In the genomic region with DNA sequence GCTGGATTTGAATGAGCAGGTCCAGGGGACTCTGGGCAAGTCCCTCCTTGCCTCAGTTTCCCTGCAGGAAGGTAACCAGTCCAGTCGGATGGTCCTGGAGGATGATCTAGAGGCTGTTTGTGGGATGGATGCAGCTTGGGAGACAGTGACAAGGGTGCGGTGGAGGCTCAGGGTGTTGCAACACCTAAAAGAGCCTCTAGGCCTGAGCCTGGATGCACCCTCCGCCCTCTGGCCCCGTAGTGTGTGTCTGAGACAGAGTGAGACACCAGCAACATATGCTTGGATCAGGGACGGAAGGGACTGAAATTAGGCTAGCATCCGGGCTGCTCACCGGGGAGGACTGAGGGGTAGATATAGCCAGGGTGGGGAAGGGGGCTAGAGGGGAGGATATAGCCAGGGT, we compare ENCODE assay signal across 8 cellular contexts. TPM values are rescaled to one million over a fixed set of nuclear protein-coding genes. Genes with fewer than 3 reads are reported as not detected.
DNase-seq lines count a peak whose midpoint lies in the region; ATAC-seq, FAIRE-seq and TF ChIP-seq lines count a peak whose summit lies in the region.

No MANE protein-coding gene starts in this region.

- H3K4me1 Mint-ChIP-seq in activated naive CD8-positive, alpha-beta T cell (ENCODE audit: low read depth): peaks cover 24% of the 10 kb centered on the region

- H3K36me3 Mint-ChIP-seq in activated naive CD8-positive, alpha-beta T cell: no peaks in the 10 kb centered on the region

- ATAC-seq in GM19328 (IDR thresholded peaks at IDR 0.05; ENCODE audit: unreplicated experiment): no peak

- H3K27ac ChIP-seq in kidney (ENCODE audit: low read depth in 2 of 2, low read length in 2 of 2) (no peak overlapping the region), subcutaneous abdominal adipose tissue (ENCODE audit: low read depth, low read length) (peak overlapping the region; percentile 62)

- H3K27me3 ChIP-seq in subcutaneous abdominal adipose tissue (ENCODE audit: control insufficient read depth in 5 of 5, insufficient read depth in 4 of 5, low read length in 5 of 5): no peaks in the 10 kb centered on the region

- no peak for TF ChIP-seq CTCF in kidney (IDR thresholded peaks at IDR 0.05; ENCODE audit: borderline replicate concordance, extremely low read depth, insufficient read depth)

- H3K9me3 ChIP-seq in kidney (ENCODE audit: control insufficient read depth in 1 of 2, low read length in 2 of 2) (no peaks in the 10 kb centered on the region), subcutaneous abdominal adipose tissue (ENCODE audit: control insufficient read depth in 5 of 5, low read length in 5 of 5) (no peaks in the 10 kb centered on the region)

- DNase-seq in AML-193 (lab: John Stamatoyannopoulos, UW) (peak; percentile 70 to 71), LHCN-M2 (ENCODE audit: low read depth) (peak; percentile 59), kidney (peak; percentile 69), NCI-H748 (lab: John Stamatoyannopoulos, UW; ENCODE audit: unreplicated experiment) (no peak), NCI-H1417 (lab: John Stamatoyannopoulos, UW) (no peak)

- H3K4me3 Mint-ChIP-seq in activated naive CD8-positive, alpha-beta T cell: peak overlapping the region; percentile 74

- H3K36me3 ChIP-seq in kidney (ENCODE audit: control insufficient read depth in 1 of 2, insufficient read depth in 2 of 2, low read length in 2 of 2) (peaks cover 0 to 5% of the 10 kb centered on the region in 2 donors), subcutaneous abdominal adipose tissue (ENCODE audit: control insufficient read depth in 5 of 5, insufficient read depth in 5 of 5, low read length in 5 of 5) (peaks cover 0 to 28% (median 21%) of the 10 kb centered on the region in 5 donors)

- H3K27me3 Mint-ChIP-seq in activated naive CD8-positive, alpha-beta T cell: no peaks in the 10 kb centered on the region

- peak overlapping the region in 1 of 2 donors; percentile 59 for H3K4me3 ChIP-seq in kidney (ENCODE audit: low read length in 2 of 2)
- H3K4me3 ChIP-seq in subcutaneous abdominal adipose tissue (ENCODE audit: low read depth in 1 of 5, low read length in 5 of 5): peak overlapping the region in 4 of 5 donors; percentile 36 to 88 (median 84)

- H3K9ac ChIP-seq in kidney (ENCODE audit: low read length in 2 of 2) (peak overlapping the region in 1 of 2 donors; percentile 41), subcutaneous abdominal adipose tissue (ENCODE audit: low read length in 5 of 5) (peak overlapping the region in 2 of 5 donors; percentile 57 to 60)

- no peaks in the 10 kb centered on the region for H3K9me3 Mint-ChIP-seq in activated naive CD8-positive, alpha-beta T cell (ENCODE audit: low read depth)

- FAIRE-seq in kidney (lab: Jason Lieb, UNC): no peak

- intact Hi-C loops in kidney (cut with DNase I): no loop called here

- no peak overlapping the region for H3K27ac Mint-ChIP-seq in activated naive CD8-positive, alpha-beta T cell

- H3K4me1 ChIP-seq in kidney (ENCODE audit: control insufficient read depth in 1 of 2, insufficient read depth in 1 of 2, low read depth in 1 of 2, low read length in 2 of 2) (peaks cover 7 to 19% of the 10 kb centered on the region in 2 donors), subcutaneous abdominal adipose tissue (ENCODE audit: control insufficient read depth in 5 of 5, insufficient read depth in 5 of 5, low read length in 5 of 5) (peaks cover 3 to 39% (median 30%) of the 10 kb centered on the region in 5 donors)

RNA-seq across cellular contexts. Expression of a gene that starts 1.1 kb away (rescaled TPM):
- total RNA-seq in LHCN-M2 (2014; rRNA removed) (41.9 and 47.9 TPM in 2 replicates), kidney (32.3 TPM)
- polyA plus RNA-seq in LHCN-M2 (2012): 43.1 TPM
- polyA plus RNA-seq in kidney (ENCODE audit: insufficient read depth, low read depth, low replicate concordance): 76.8 TPM

RNA-seq across cellular contexts. Expression of a gene that starts 1.7 kb away (rescaled TPM):
- total RNA-seq in LHCN-M2 (2014; rRNA removed): 113 and 122 TPM in 2 replicates
- 113 TPM for polyA plus RNA-seq in LHCN-M2 (2012)
- 164 TPM for total RNA-seq in kidney
- 161 TPM for polyA plus RNA-seq in kidney (ENCODE audit: insufficient read depth, low read depth, low replicate concordance)

RNA-seq across cellular contexts. Expression of a gene that starts 28.6 kb away (rescaled TPM):
- 11.1 and 12.8 TPM in 2 replicates for total RNA-seq in LHCN-M2 (2014; rRNA removed)
- polyA plus RNA-seq in LHCN-M2 (2012): 11.3 TPM
- total RNA-seq in kidney: 9.1 TPM
- polyA plus RNA-seq in kidney (ENCODE audit: insufficient read depth, low read depth, low replicate concordance): 12.1 TPM

Comparison
In these comparisons a context has a peak if more than half of its experiments do, and no peak if none do; other contexts are left out.
1. DNase-seq: peak in AML-193 (2 of 2), LHCN-M2 (single experiment) and kidney (single experiment); none in NCI-H748 (single experiment) and NCI-H1417 (0 of 3).